11 cellular contexts compared by ENCODE assay signal in genomic region chr4:3384771-3385701, GRCh38. TPM values are rescaled to one million over a fixed set of nuclear protein-coding genes. Genes with fewer than 3 reads are reported as not detected.
A peak's percentile ranks its signal among the peaks of the same experiment; 100 is the strongest.
DNase-seq lines count a peak whose midpoint lies in the region; ATAC-seq and TF ChIP-seq lines count a peak whose summit lies in the region.
"Had no signal": no experiment of that assay in that cellular context is flagged by ENCODE, and none has a peak within 500 bp of the region (broad histone marks: within the 10 kb centered on the region; RNA-seq: fewer than 3 reads in every experiment).

No MANE protein-coding gene starts in this region.

- H3K4me3 ChIP-seq in CD4-positive, CD25-positive, alpha-beta regulatory T cell (ENCODE audit: low read depth, low read length) = no peak overlapping the region
- peak overlapping the region in 7 of 10 donors; percentile 13 to 48 (median 26) for H3K4me3 ChIP-seq in heart right ventricle
- no peak overlapping the region for H3K4me3 ChIP-seq in parathyroid adenoma (ENCODE audit: low read depth, low read length)

- TF ChIP-seq CTCF in heart right ventricle (IDR thresholded peaks at IDR 0.05) = no peak
- no peak for TF ChIP-seq CTCF in parathyroid adenoma (IDR thresholded peaks at IDR 0.05)

- no peak overlapping the region for H2AFZ ChIP-seq in parathyroid adenoma

- H3K27ac ChIP-seq in CD4-positive, CD25-positive, alpha-beta regulatory T cell (ENCODE audit: insufficient read depth, low read length, poor library complexity, severe bottlenecking) = no peak overlapping the region
- H3K27ac ChIP-seq in heart right ventricle (peak overlapping the region; percentile 32 to 90 (median 66)), parathyroid adenoma (peak overlapping the region; percentile 51)

- H3K4me1 ChIP-seq in CD4-positive, CD25-positive, alpha-beta regulatory T cell (ENCODE audit: control insufficient read depth, insufficient read depth, low read length, poor library complexity, severe bottlenecking) = peaks cover 3% of the 10 kb centered on the region
- H3K4me1 ChIP-seq in heart right ventricle = peaks cover 2 to 63% (median 51%) of the 10 kb centered on the region in 9 donors
- no peaks in the 10 kb centered on the region for H3K4me1 ChIP-seq in parathyroid adenoma

- H3K27me3 ChIP-seq in CD4-positive, CD25-positive, alpha-beta regulatory T cell (ENCODE audit: control insufficient read depth, insufficient read depth, low read length) = no peaks in the 10 kb centered on the region
- no peaks in the 10 kb centered on the region for H3K27me3 ChIP-seq in heart right ventricle
- no peaks in the 10 kb centered on the region for H3K27me3 ChIP-seq in parathyroid adenoma (ENCODE audit: control insufficient read depth, insufficient read depth, low read length)

- H3K27ac Mint-ChIP-seq in CD4-positive, CD25-positive, alpha-beta regulatory T cell = peak overlapping the region in 2 of 3 donors; percentile 32 to 93

- peaks cover 12% of the 10 kb centered on the region for H3K36me3 Mint-ChIP-seq in CD4-positive, CD25-positive, alpha-beta regulatory T cell

- H3K36me3 ChIP-seq in CD4-positive, CD25-positive, alpha-beta regulatory T cell (ENCODE audit: control insufficient read depth, insufficient read depth, low read length) = no peaks in the 10 kb centered on the region
- H3K36me3 ChIP-seq in heart right ventricle (no peaks in the 10 kb centered on the region), parathyroid adenoma (ENCODE audit: control insufficient read depth, insufficient read depth, low read length) (no peaks in the 10 kb centered on the region)

- no peaks in the 10 kb centered on the region for H3K27me3 Mint-ChIP-seq in CD4-positive, CD25-positive, alpha-beta regulatory T cell

- peaks cover under 1 to 13% of the 10 kb centered on the region in 2 experiments for H3K9me3 ChIP-seq in CD4-positive, CD25-positive, alpha-beta regulatory T cell (ENCODE audit: control insufficient read depth in 2 of 2, low read length in 2 of 2)
- H3K9me3 ChIP-seq in heart right ventricle (peaks cover 0 to 15% (median 0%) of the 10 kb centered on the region in 11 donors), parathyroid adenoma (ENCODE audit: control insufficient read depth, low read length) (no peaks in the 10 kb centered on the region)

- H3K4me1 Mint-ChIP-seq in CD4-positive, CD25-positive, alpha-beta regulatory T cell = peaks cover 0 to 24% (median 0%) of the 10 kb centered on the region in 4 donors

- ATAC-seq in CD4-positive, CD25-positive, alpha-beta regulatory T cell (ENCODE audit: low read depth in 2 of 2) = peak in 1 of 2 donors; percentile 24
- ATAC-seq in heart right ventricle = peak; percentile 36 to 63 (median 46)
- ATAC-seq in GM18868 (IDR thresholded peaks at IDR 0.05; ENCODE audit: unreplicated experiment) = no peak

- DNase-seq in CD4-positive, CD25-positive, alpha-beta regulatory T cell = peak in 1 of 3 donors; percentile 31
- DNase-seq in UCSD-AML1 (lab: John Stamatoyannopoulos, UW; ENCODE audit: unreplicated experiment) (peak; percentile 71), heart right ventricle (peak in 1 of 2 donors; percentile 62), DMS153 (lab: John Stamatoyannopoulos, UW) (no peak), epidermal melanocyte (ENCODE audit: insufficient read length, low spot score) (no peak)
- DNase-seq in stimulated activated CD4-positive, alpha-beta T cell treated with anti-CD3 and anti-CD28 coated beads, Interleukin-4, amount 100 ng/mL, for 24 hours = no peak
- DNase-seq: amniotic stem cell, NCI-H1694 had no signal

- no peak overlapping the region for H3K9ac ChIP-seq in parathyroid adenoma

- no peaks in the 10 kb centered on the region for H3K79me2 ChIP-seq in parathyroid adenoma

- H3K4me2 ChIP-seq in parathyroid adenoma (ENCODE audit: low read length) = peak overlapping the region; percentile 31

- H3K4me3 Mint-ChIP-seq in CD4-positive, CD25-positive, alpha-beta regulatory T cell = no peak overlapping the region

- WGBS in heart right ventricle, 2 donors = 63 to 66% methylated on average over 35 of the region's 35 CpGs

- H3K9me3 Mint-ChIP-seq in CD4-positive, CD25-positive, alpha-beta regulatory T cell = peaks cover 0 to 8% (median 5%) of the 10 kb centered on the region in 7 donors

- intact Hi-C loops in heart right ventricle (cut with DNase I) = loop anchor here in 1 of 10 donors (5.0 kb wide), 1 partner anchor 93 kb away; the partner anchor contains the start of gene RGS12

RNA-seq across cellular contexts. Expression of gene HGFAC, which starts 56.7 kb away (rescaled TPM):
- total RNA-seq in CD4-positive, CD25-positive, alpha-beta regulatory T cell = not detected
- polyA plus RNA-seq in CD4-positive, CD25-positive, alpha-beta regulatory T cell = under 1 TPM in 1 of 4 donors, not detected in 3; 0.11 TPM
- total RNA-seq in heart right ventricle = under 1 TPM in 6 of 10 donors, not detected in 4; 0.15 to 0.59 (median 0.36) TPM
- 1 to 10 TPM; 1.0 to 1.1 TPM for polyA plus RNA-seq in heart right ventricle
- total RNA-seq: T-helper 1 cell treated with Interleukin-12 subunit alpha and Interleukin-12 subunit beta and Interleukin-4 antibody, amounts not matched to agents 30 ng/mL and 1 ng/mL, for 36 hours had no signal

Comparison
In these comparisons a context has a peak if more than half of its experiments do, and no peak if none do; other contexts are left out.
1. H3K4me3 ChIP-seq: peak in heart right ventricle (7 of 10); none in CD4-positive, CD25-positive, alpha-beta regulatory T cell (single experiment) and parathyroid adenoma (single experiment).